Comparison of ENCODE assay signal across 8 cellular contexts in the genomic region with DNA sequence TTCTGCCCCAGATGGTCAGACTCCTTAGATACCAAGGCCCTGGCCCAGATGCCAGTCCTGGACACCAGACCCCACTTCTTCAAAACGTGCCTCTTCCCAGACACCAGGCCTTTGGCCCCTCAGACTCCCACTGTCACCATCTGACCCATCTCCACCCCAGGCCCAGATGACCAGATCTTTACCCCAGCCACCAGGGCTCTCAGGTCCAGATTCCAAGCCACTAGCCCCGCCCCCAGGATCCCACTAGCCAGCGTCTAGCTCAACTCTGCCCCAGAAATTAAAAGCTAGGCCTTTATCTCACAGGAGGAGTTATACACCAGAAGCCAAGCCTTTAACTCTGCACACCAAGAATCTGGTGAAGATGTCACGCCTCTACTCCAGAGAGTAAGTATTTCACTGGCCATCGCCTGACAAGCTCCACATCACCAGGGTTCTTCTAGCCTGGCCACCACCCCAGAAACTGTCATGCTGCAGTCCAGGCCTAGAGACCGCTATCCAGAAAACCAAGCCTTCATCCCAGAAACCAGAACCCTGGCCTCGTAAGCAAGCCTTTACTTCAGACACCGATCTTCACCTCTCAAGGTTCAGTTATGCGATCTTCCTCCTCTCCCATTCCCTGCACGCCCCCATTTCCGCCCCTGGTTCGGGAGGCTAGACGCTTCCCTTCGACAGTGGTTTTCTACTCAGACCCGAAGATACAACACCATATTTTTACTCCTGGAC. TPM values are rescaled to one million over a fixed set of nuclear protein-coding genes. Genes with fewer than 3 reads are reported as not detected.
DNase-seq lines count a peak whose midpoint lies in the region; ATAC-seq, FAIRE-seq and TF ChIP-seq lines count a peak whose summit lies in the region.

No MANE protein-coding gene starts in this region.

- TF ChIP-seq POLR2A in NB4 (IDR thresholded peaks at IDR 0.05; ENCODE audit: extremely low read depth, insufficient read length): no peak

- H3K27me3 Mint-ChIP-seq in nephron (ENCODE audit: low read depth): no peaks in the 10 kb centered on the region

- TF ChIP-seq CTCF in NB4 (IDR thresholded peaks at IDR 0.05; ENCODE audit: low read depth, low read length): no peak
- TF ChIP-seq CTCF in nephron (IDR thresholded peaks at IDR 0.05; ENCODE audit: unreplicated experiment in 3 of 3): no peak

- H3K4me3 ChIP-seq in BLaER1: peak overlapping the region; percentile 85
- H3K4me3 ChIP-seq in NB4 (ENCODE audit: low read depth, low read length): peak overlapping the region; percentile 100
- H3K4me3 ChIP-seq in ectodermal cell (ENCODE audit: insufficient read depth, low read depth, low read length): peak overlapping the region; percentile 100

- DNase-seq in NB4 (ENCODE audit: low read depth) (no peak), COLO829 (ENCODE audit: low spot score) (no peak), RCC 7860 (ENCODE audit: low spot score) (no peak)
- no peak for DNase-seq in stimulated activated CD4-positive, alpha-beta T cell treated with anti-CD3 and anti-CD28 coated beads, Interleukin-4, amount 100 ng/mL, for 1 hour

- no peak for ATAC-seq in GM21786 (IDR thresholded peaks at IDR 0.05; ENCODE audit: unreplicated experiment)

- H3K9ac ChIP-seq in BLaER1: peak overlapping the region; percentile 93

- H3K4me2 ChIP-seq in BLaER1: peak overlapping the region; percentile 98

- peaks cover 8% of the 10 kb centered on the region for H3K36me3 Mint-ChIP-seq in nephron (ENCODE audit: low read depth)

- peak overlapping the region; percentile 91 to 95 (median 94) for H3K4me3 Mint-ChIP-seq in nephron

- peak overlapping the region; percentile 89 for H3K27ac ChIP-seq in BLaER1
- peak overlapping the region; percentile 12 for H3K27ac ChIP-seq in ectodermal cell (ENCODE audit: insufficient read depth, low read depth, low read length, poor library complexity, severe bottlenecking)

- H3K27me3 ChIP-seq in BLaER1 (no peaks in the 10 kb centered on the region), ectodermal cell (ENCODE audit: control insufficient read depth, insufficient read depth, low read length, poor library complexity, severe bottlenecking) (no peaks in the 10 kb centered on the region)

- H3K9me3 ChIP-seq in BLaER1 (no peaks in the 10 kb centered on the region), ectodermal cell (ENCODE audit: control insufficient read depth, low read length) (no peaks in the 10 kb centered on the region)

- H3K4me1 Mint-ChIP-seq in nephron: peaks cover 21% of the 10 kb centered on the region

- WGBS in ectodermal cell, 2 experiments: 9 to 10% methylated on average over 15 of the region's 15 CpGs

- peaks cover 61% of the 10 kb centered on the region for H3K36me3 ChIP-seq in BLaER1
- H3K36me3 ChIP-seq in ectodermal cell (ENCODE audit: control insufficient read depth, insufficient read depth, low read length): peaks cover 8% of the 10 kb centered on the region

- H3K27ac Mint-ChIP-seq in nephron: peak overlapping the region; percentile 65 to 92 (median 88)

- H3K9me3 Mint-ChIP-seq in nephron: no peaks in the 10 kb centered on the region

- peaks cover 48% of the 10 kb centered on the region for H4K20me1 ChIP-seq in BLaER1

- FAIRE-seq in RCC 7860 (lab: Jason Lieb, UNC): no peak

- H3K4me1 ChIP-seq in BLaER1 (peaks cover 30% of the 10 kb centered on the region), ectodermal cell (ENCODE audit: control insufficient read depth, insufficient read depth, low read length) (peaks cover 13% of the 10 kb centered on the region)

RNA-seq across cellular contexts. Expression of gene XAB2, which starts 0.6 kb away (rescaled TPM):
- polyA plus RNA-seq in ectodermal cell (2013, experiment 1 of 4): 49.4 TPM
- 50.4 TPM for polyA plus RNA-seq in ectodermal cell (2013, experiment 2 of 4)
- polyA plus RNA-seq in ectodermal cell (2013, experiment 3 of 4): 42.6 TPM
- polyA plus RNA-seq in ectodermal cell (2013, experiment 4 of 4): 47.4 TPM

RNA-seq across cellular contexts. Expression of gene PET100, which starts 0.8 kb away (rescaled TPM):
- 70.5 TPM for polyA plus RNA-seq in ectodermal cell (2013, experiment 1 of 4)
- polyA plus RNA-seq in ectodermal cell (2013, experiment 2 of 4): 80.3 TPM
- polyA plus RNA-seq in ectodermal cell (2013, experiment 3 of 4): 80.2 TPM
- 81.2 TPM for polyA plus RNA-seq in ectodermal cell (2013, experiment 4 of 4)

RNA-seq across cellular contexts. Expression of gene PCP2, which starts 4.8 kb away (rescaled TPM):
- not detected for polyA plus RNA-seq in ectodermal cell (2013, experiment 1 of 4)
- polyA plus RNA-seq in ectodermal cell (2013, experiment 2 of 4): not detected
- polyA plus RNA-seq in ectodermal cell (2013, experiment 3 of 4): not detected
- polyA plus RNA-seq in ectodermal cell (2013, experiment 4 of 4): not detected

RNA-seq across cellular contexts. Expression of gene STXBP2, which starts 8.2 kb away (rescaled TPM):
- 56.9 TPM for polyA plus RNA-seq in ectodermal cell (2013, experiment 1 of 4)
- 58.2 TPM for polyA plus RNA-seq in ectodermal cell (2013, experiment 2 of 4)
- 46.8 TPM for polyA plus RNA-seq in ectodermal cell (2013, experiment 3 of 4)
- 48.8 TPM for polyA plus RNA-seq in ectodermal cell (2013, experiment 4 of 4)

RNA-seq across cellular contexts. Expression of gene CAMSAP3, which starts 33.1 kb away (rescaled TPM):
- polyA plus RNA-seq in ectodermal cell (2013, experiment 1 of 4): 20.3 TPM
- polyA plus RNA-seq in ectodermal cell (2013, experiment 2 of 4): 21.9 TPM
- polyA plus RNA-seq in ectodermal cell (2013, experiment 3 of 4): 17.9 TPM
- 22.6 TPM for polyA plus RNA-seq in ectodermal cell (2013, experiment 4 of 4)
